8 cellular contexts compared by ENCODE assay signal in genomic region chr6:44257753-44258324, GRCh38. TPM values are rescaled to one million over a fixed set of nuclear protein-coding genes. Genes with fewer than 3 reads are reported as not detected.
DNase-seq lines count a peak whose midpoint lies in the region; ATAC-seq, FAIRE-seq and TF ChIP-seq lines count a peak whose summit lies in the region.

No MANE protein-coding gene starts in this region.

- H3K4me3 ChIP-seq in Karpas-422 (ENCODE audit: low read length), result peak overlapping the region; percentile 96; the same call in 1 of the 2 replicates
- peak overlapping the region; percentile 68 to 94 (median 83) for H3K4me3 ChIP-seq in dorsolateral prefrontal cortex
- H3K4me3 ChIP-seq in pancreas, result peak overlapping the region; percentile 79 to 98 (median 94)
- no peak overlapping the region for H3K4me3 ChIP-seq in lower leg skin (ENCODE audit: low read depth, poor library complexity, severe bottlenecking)

- ATAC-seq in GM21381 (IDR thresholded peaks at IDR 0.05; ENCODE audit: unreplicated experiment) (peak; percentile 8), pancreas (no peak)

- H3K4me2 ChIP-seq in Karpas-422 (ENCODE audit: low read depth, low read length, poor library complexity, severe bottlenecking), result peak overlapping the region; percentile 95

- H3K36me3 ChIP-seq in Karpas-422 (ENCODE audit: insufficient read depth, low read length) (peaks cover 27% of the 10 kb centered on the region), pancreas (peaks cover 0 to 22% (median 14%) of the 10 kb centered on the region in 3 donors)

- no peak for TF ChIP-seq POLR2A in lower leg skin (IDR thresholded peaks at IDR 0.05)

- 19 to 21% methylated on average over 15 of the region's 15 CpGs for WGBS in pancreas, 2 donors
- WGBS in lower leg skin, 2 donors, result 25 to 28% methylated on average over 15 of the region's 15 CpGs

- H3K4me1 ChIP-seq in Karpas-422 (ENCODE audit: low read length), result peaks cover 73% of the 10 kb centered on the region
- peaks cover 0 to 19% (median 0%) of the 10 kb centered on the region in 3 donors for H3K4me1 ChIP-seq in pancreas

- peaks cover 19% of the 10 kb centered on the region for H3K79me2 ChIP-seq in Karpas-422 (ENCODE audit: low read length)

- TF ChIP-seq CTCF in C4-2B (conservative IDR thresholded peaks at IDR 0.05), result peak; percentile 34
- TF ChIP-seq CTCF in dorsolateral prefrontal cortex (IDR thresholded peaks at IDR 0.05 in 54 of 56, conservative IDR thresholded peaks at IDR 0.05 in 2 of 56; ENCODE audit: low read depth in 1 of 56, partially characterized antibody in 56 of 56), result peak in 10 of 56 donors; percentile 2 to 33 (median 8)
- no peak for TF ChIP-seq CTCF in pancreas (IDR thresholded peaks at IDR 0.05)
- no peak for TF ChIP-seq CTCF in lower leg skin (IDR thresholded peaks at IDR 0.05)

- no peaks in the 10 kb centered on the region for H3K9me3 ChIP-seq in Karpas-422 (ENCODE audit: low read length)
- no peaks in the 10 kb centered on the region for H3K9me3 ChIP-seq in pancreas

- intact Hi-C loops in dorsolateral prefrontal cortex (cut with DNase I), result loop anchor here in 1 of 2 donors (1.0 kb wide), 1 partner anchor 12 kb away; no protein-coding TSS in a partner anchor
- intact Hi-C loops in pancreas (cut with DNase I), result no loop called here
- intact Hi-C loops in lower leg skin (cut with DNase I; ENCODE audit: low total_unique reads), result loop anchor here (5.0 kb wide), 1 partner anchor 86 kb away; no protein-coding TSS in a partner anchor

- DNase-seq in Karpas-422, result no peak
- DNase-seq in dorsolateral prefrontal cortex, result peak in 1 of 10 donors; percentile 0
- DNase-seq in pancreas, result peak in 1 of 6 donors; percentile 33
- DNase-seq in amygdala (lab: John Stamatoyannopoulos, UW), result no peak
- DNase-seq in lower leg skin (ENCODE audit: low spot score in 2 of 2), result no peak
- no peak for DNase-seq in retina

- H2AFZ ChIP-seq in Karpas-422 (ENCODE audit: low read length), result peak overlapping the region; percentile 76

- H3K27me3 ChIP-seq in Karpas-422 (ENCODE audit: low read length) (no peaks in the 10 kb centered on the region), dorsolateral prefrontal cortex (no peaks in the 10 kb centered on the region), pancreas (no peaks in the 10 kb centered on the region)

- H4K20me1 ChIP-seq in Karpas-422 (ENCODE audit: insufficient read depth, low read depth, low read length), result peaks cover 6% of the 10 kb centered on the region

- H3K9me2 ChIP-seq in Karpas-422 (replicated peaks; ENCODE audit: insufficient read depth, low read length), result no peaks in the 10 kb centered on the region

- H3K9ac ChIP-seq in Karpas-422 (ENCODE audit: low read length), result peak overlapping the region; percentile 92

- peak overlapping the region; percentile 97 for H3K27ac ChIP-seq in C4-2B
- H3K27ac ChIP-seq in Karpas-422 (ENCODE audit: low read length), result peak overlapping the region; percentile 53
- H3K27ac ChIP-seq in dorsolateral prefrontal cortex, result peak overlapping the region; percentile 87 to 99 (median 98)
- H3K27ac ChIP-seq in pancreas, result peak overlapping the region; percentile 81 to 96 (median 90)

- no peak for FAIRE-seq in pancreas (lab: Jason Lieb, UNC)

RNA-seq across cellular contexts. Expression of gene SLC35B2, which starts 0.5 kb away (rescaled TPM):
- total RNA-seq in Karpas-422 (2014; rRNA removed; shearing (Covaris generic); ENCODE audit: low replicate concordance), result 30.0 and 49.9 TPM in 2 replicates
- total RNA-seq in dorsolateral prefrontal cortex (10 to 100 TPM in 119 of 120 experiments, 1 to 10 TPM in 1; 9.6 to 55.6 (median 23.9) TPM), pancreas (10 to 100 TPM; 15.9 to 30.4 (median 20.5) TPM), lower leg skin (10 to 100 TPM; 18.0 to 40.6 (median 32.6) TPM)
- 10 to 100 TPM; 10.8 to 23.6 TPM for polyA plus RNA-seq in pancreas

RNA-seq across cellular contexts. Expression of gene NFKBIE, which starts 7.5 kb away (rescaled TPM):
- total RNA-seq in Karpas-422 (2014; rRNA removed; shearing (Covaris generic); ENCODE audit: low replicate concordance), result 22.2 and 26.1 TPM in 2 replicates
- total RNA-seq in dorsolateral prefrontal cortex, result 10 to 100 TPM in 13 of 120 experiments, 1 to 10 TPM in 107; 2.9 to 14.4 (median 7.5) TPM
- total RNA-seq in pancreas, result 10 to 100 TPM in 1 of 6 donors, 1 to 10 TPM in 5; 2.5 to 16.9 (median 5.5) TPM
- polyA plus RNA-seq in pancreas, result 10 to 100 TPM; 10.1 to 12.1 TPM
- total RNA-seq in lower leg skin, result 10 to 100 TPM; 10.8 to 21.1 (median 17.3) TPM

RNA-seq across cellular contexts. Expression of gene HSP90AB1, which starts 10.9 kb away (rescaled TPM):
- total RNA-seq in Karpas-422 (2014; rRNA removed; shearing (Covaris generic); ENCODE audit: low replicate concordance), result 474 and 539 TPM in 2 replicates
- total RNA-seq in dorsolateral prefrontal cortex (1,000 to 10,000 TPM in 53 of 120 experiments, 100 to 1,000 TPM in 67; 482 to 1,543 (median 963) TPM), pancreas (100 to 1,000 TPM; 370 to 577 (median 464) TPM), lower leg skin (100 to 1,000 TPM; 505 to 604 (median 551) TPM)
- polyA plus RNA-seq in pancreas, result 100 to 1,000 TPM; 145 to 328 TPM

RNA-seq across cellular contexts. Expression of gene TMEM151B, which starts 12.4 kb away (rescaled TPM):
- 0.04 and 0.18 TPM in 2 replicates for total RNA-seq in Karpas-422 (2014; rRNA removed; shearing (Covaris generic); ENCODE audit: low replicate concordance)
- total RNA-seq in dorsolateral prefrontal cortex (100 to 1,000 TPM in 60 of 120 experiments, 10 to 100 TPM in 60; 28.3 to 159 (median 100) TPM), pancreas (under 1 TPM in 4 of 6 donors, not detected in 2; 0.06 to 0.12 (median 0.09) TPM), lower leg skin (under 1 TPM in 2 of 4 donors, not detected in 2; 0.10 to 0.42 TPM)
- under 1 TPM; 0.54 to 0.65 TPM for polyA plus RNA-seq in pancreas

RNA-seq across cellular contexts. Expression of gene SLC29A1, which starts 34.4 kb away (rescaled TPM):
- total RNA-seq in Karpas-422 (2014; rRNA removed; shearing (Covaris generic); ENCODE audit: low replicate concordance), result 26.9 and 29.3 TPM in 2 replicates
- 10 to 100 TPM; 22.4 to 79.8 (median 47.2) TPM for total RNA-seq in dorsolateral prefrontal cortex
- 10 to 100 TPM; 24.8 to 72.7 (median 44.4) TPM for total RNA-seq in pancreas
- polyA plus RNA-seq in pancreas, result 10 to 100 TPM; 35.5 to 89.8 TPM
- total RNA-seq in lower leg skin, result 10 to 100 TPM; 54.6 to 86.4 (median 82.5) TPM
